Comparison of ENCODE assay signal across 28 cellular contexts in the genomic region with DNA sequence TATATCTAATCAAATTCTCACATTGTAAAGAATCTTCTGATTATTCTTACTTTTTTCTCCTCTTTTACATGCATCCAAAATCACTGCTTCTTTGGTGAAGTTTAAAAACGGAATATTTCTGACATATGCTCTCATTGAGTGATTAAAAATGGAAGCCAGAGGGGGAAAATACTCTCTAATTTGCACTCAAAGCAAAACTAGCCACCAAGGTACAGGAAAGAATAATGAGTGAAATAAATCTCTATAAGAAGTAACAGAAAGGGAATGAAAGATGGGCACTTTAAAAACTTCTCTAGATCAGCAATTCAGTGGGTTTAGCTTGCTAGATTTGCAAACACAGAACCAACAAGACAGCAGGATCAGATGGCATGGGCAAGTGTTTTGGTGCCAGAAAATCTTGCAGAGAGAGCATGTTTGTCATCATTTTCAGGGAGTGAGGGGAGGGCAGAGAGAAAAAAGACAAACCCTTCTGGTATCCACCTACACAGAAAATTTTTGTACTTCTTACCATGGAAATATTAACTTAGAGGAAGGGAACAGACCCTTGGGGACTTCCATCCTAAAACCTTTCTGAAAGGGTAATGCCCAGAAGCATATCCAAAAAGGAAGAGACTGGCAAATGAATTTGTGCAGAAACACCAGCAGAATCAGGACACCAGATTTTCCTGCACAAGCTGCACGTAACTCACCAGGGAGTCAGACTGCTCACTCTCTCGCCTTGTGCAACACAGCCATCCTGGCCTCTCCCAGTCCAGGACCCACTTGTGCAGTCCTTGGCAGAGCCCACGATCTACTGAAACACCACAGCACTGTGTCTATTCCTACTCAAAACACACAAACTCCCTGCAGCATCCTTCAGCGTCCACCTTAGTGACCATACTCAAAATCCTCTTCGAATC.
A peak's percentile ranks its signal among the peaks of the same experiment; 100 is the strongest.
DNase-seq lines count a peak whose midpoint lies in the region; ATAC-seq and TF ChIP-seq lines count a peak whose summit lies in the region.
"Had no signal": no experiment of that assay in that cellular context is flagged by ENCODE, and none has a peak within 500 bp of the region (broad histone marks: within the 10 kb centered on the region; RNA-seq: fewer than 3 reads in every experiment).

No MANE protein-coding gene starts in this region.

- no peak overlapping the region for H2BK120ac ChIP-seq in mesenchymal stem cell (ENCODE audit: low read depth, low read length)

- WGBS in mesenchymal stem cell: 94% methylated on average over 5 of the region's 6 CpGs

- H2AFZ ChIP-seq in KMS-11 (ENCODE audit: low read depth): no peak overlapping the region
- peak overlapping the region; percentile 36 for H2AFZ ChIP-seq in mesenchymal stem cell (ENCODE audit: low read depth, low read length)
- H2AFZ ChIP-seq: GM23248 had no signal

- H3K79me1 ChIP-seq in mesenchymal stem cell (replicated peaks; ENCODE audit: low read length, poor library complexity, severe bottlenecking): no peaks in the 10 kb centered on the region

- no peak overlapping the region for H2AK5ac ChIP-seq in mesenchymal stem cell (ENCODE audit: low read length, severe bottlenecking)

- intact Hi-C loops in activated CD4-positive, alpha-beta T cell treated with anti-CD3 and anti-CD28 coated beads, Interleukin-2, amount 10 ng/mL, durations not matched to agents 24 days and 14 days (cut with micrococcal nuclease): no loop called here
- intact Hi-C loops in activated CD4-positive, alpha-beta T cell treated with anti-CD3 and anti-CD28 coated beads for 36 hours (cut with DNase I, micrococcal nuclease): no loop called here
- intact Hi-C loops in activated T-helper 1 cell treated with anti-CD3 and anti-CD28 coated beads, Interleukin-12 subunit alpha, Interleukin-12 subunit beta, Interleukin-2, Interleukin-4 antibody, amounts not matched to agents 30 ng/mL and 10 ng/mL and 1 ng/mL, durations not matched to agents 14 hours and 24 hours and 36 hours (cut with micrococcal nuclease): loop anchor here (1.0 kb wide), 1 partner anchor 84 kb away; no protein-coding TSS in a partner anchor

- H3K27me3 ChIP-seq in KMS-11 (ENCODE audit: insufficient read depth, low read depth) (no peaks in the 10 kb centered on the region), mesenchymal stem cell (ENCODE audit: control insufficient read depth in 1 of 2, insufficient read depth in 1 of 2, low read length in 2 of 2) (no peaks in the 10 kb centered on the region)
- H3K27me3 ChIP-seq: body of pancreas, gastrocnemius medialis, transverse colon had no signal

- H3K14ac ChIP-seq in mesenchymal stem cell (ENCODE audit: low read length in 2 of 2): peak overlapping the region in 1 of 2 experiments; percentile 53

- H3K18ac ChIP-seq in mesenchymal stem cell (ENCODE audit: low read depth in 1 of 2, low read length in 2 of 2): no peak overlapping the region

- peak overlapping the region; percentile 23; the same call in 1 of the 2 replicates for H3K4me2 ChIP-seq in KMS-11
- no peak overlapping the region for H3K4me2 ChIP-seq in mesenchymal stem cell (ENCODE audit: low read length, poor library complexity, severe bottlenecking)

- H4K8ac ChIP-seq in mesenchymal stem cell (ENCODE audit: low read length): no peak overlapping the region

- H3K4me1 Mint-ChIP-seq in activated CD4-positive, alpha-beta T cell treated with anti-CD3 and anti-CD28 coated beads, Interleukin-2, amount 10 ng/mL, durations not matched to agents 24 days and 14 days: peaks cover 54% of the 10 kb centered on the region
- peaks cover 12% of the 10 kb centered on the region for H3K4me1 Mint-ChIP-seq in activated CD4-positive, alpha-beta T cell treated with anti-CD3 and anti-CD28 coated beads for 36 hours
- H3K4me1 Mint-ChIP-seq in activated T-helper 1 cell treated with anti-CD3 and anti-CD28 coated beads, Interleukin-12 subunit alpha, Interleukin-12 subunit beta, Interleukin-2, Interleukin-4 antibody, amounts not matched to agents 30 ng/mL and 10 ng/mL and 1 ng/mL, durations not matched to agents 14 hours and 24 hours and 36 hours (ENCODE audit: low read depth): peaks cover 65% of the 10 kb centered on the region

- peak overlapping the region; percentile 57 for H3K27ac Mint-ChIP-seq in activated CD4-positive, alpha-beta T cell treated with anti-CD3 and anti-CD28 coated beads, Interleukin-2, amount 10 ng/mL, durations not matched to agents 24 days and 14 days
- H3K27ac Mint-ChIP-seq in activated CD4-positive, alpha-beta T cell treated with anti-CD3 and anti-CD28 coated beads for 36 hours: no peak overlapping the region
- peak overlapping the region; percentile 21 for H3K27ac Mint-ChIP-seq in activated T-helper 1 cell treated with anti-CD3 and anti-CD28 coated beads, Interleukin-12 subunit alpha, Interleukin-12 subunit beta, Interleukin-2, Interleukin-4 antibody, amounts not matched to agents 30 ng/mL and 10 ng/mL and 1 ng/mL, durations not matched to agents 14 hours and 24 hours and 36 hours
- H3K27ac Mint-ChIP-seq: activated naive CD4-positive, alpha-beta T cell treated with anti-CD3 and anti-CD28 coated beads for 36 hours; CD4-positive, alpha-beta T cell; IgD-negative memory B cell; naive thymus-derived CD8-positive, alpha-beta T cell; stimulated activated memory B cell treated with anti-CD40 and anti-IgM and Interleukin-4, amounts not matched to agents 10 μg/mL and 1 μg/mL and 100 μg/mL, for 72 hours had no signal

- no peaks in the 10 kb centered on the region for H3K79me2 ChIP-seq in KMS-11 (ENCODE audit: insufficient read depth, low read depth)

- no peak for DNase-seq in activated CD4-positive, alpha-beta T cell treated with anti-CD3 and anti-CD28 coated beads, Interleukin-2, amount 10 ng/mL, durations not matched to agents 24 days and 14 days
- DNase-seq in activated CD4-positive, alpha-beta T cell treated with anti-CD3 and anti-CD28 coated beads for 36 hours: no peak
- DNase-seq in activated T-helper 1 cell treated with anti-CD3 and anti-CD28 coated beads, Interleukin-12 subunit alpha, Interleukin-12 subunit beta, Interleukin-2, Interleukin-4 antibody, amounts not matched to agents 30 ng/mL and 10 ng/mL and 1 ng/mL, durations not matched to agents 14 hours and 24 hours and 36 hours (ENCODE audit: low spot score): no peak
- DNase-seq in mesenchymal stem cell (no peak), A172 (ENCODE audit: low spot score) (no peak)
- DNase-seq: activated CD4-positive, alpha-beta T cell treated with anti-CD3 and anti-CD28 coated beads for 48 hours; activated naive CD4-positive, alpha-beta T cell treated with anti-CD3 and anti-CD28 coated beads for 36 hours; activated T-cell treated with anti-CD3 and anti-CD28 coated beads, Interleukin-2, amount 50 U/mL, for 48 hours; AML-193; body of pancreas; CD4-positive, alpha-beta T cell; gastrocnemius medialis; GM23248; lower lobe of right lung; naive thymus-derived CD8-positive, alpha-beta T cell; NCI-H1048; NCI-H524 treated with DMSO at 0.1 percent for 48 hours; Right ventricle myocardium superior; stimulated activated CD4-positive, alpha-beta T cell treated with anti-CD3 and anti-CD28 coated beads, Interleukin-15, amount 100 ng/mL, for 24 hours; stimulated activated CD4-positive, alpha-beta T cell treated with anti-CD3 and anti-CD28 coated beads, Interleukin-4, amount 100 ng/mL, for 4 hours; T1000; transverse colon; WERI-Rb-1 had no signal

- no peak overlapping the region for H2BK15ac ChIP-seq in mesenchymal stem cell (ENCODE audit: low read depth, poor library complexity, severe bottlenecking)

- no peak overlapping the region for H2BK12ac ChIP-seq in mesenchymal stem cell (ENCODE audit: low read length in 2 of 2)

- POLR2A ChIA-PET in activated CD4-positive, alpha-beta T cell treated with anti-CD3 and anti-CD28 coated beads for 36 hours (lab: Charles Lee): no interaction called here

- H3K36me3 ChIP-seq in KMS-11 (ENCODE audit: insufficient read depth) (no peaks in the 10 kb centered on the region), mesenchymal stem cell (ENCODE audit: control insufficient read depth in 1 of 2, insufficient read depth in 2 of 2, low read depth in 1 of 2, low read length in 2 of 2) (no peaks in the 10 kb centered on the region)
- H3K36me3 ChIP-seq: gastrocnemius medialis, lower lobe of right lung, transverse colon, WERI-Rb-1 had no signal

- CTCF ChIA-PET in activated CD4-positive, alpha-beta T cell treated with anti-CD3 and anti-CD28 coated beads for 36 hours (lab: Charles Lee): interaction anchor here (0.6 to 1.2 kb wide), 2 partner anchors 407 to 491 kb away, joined by 3 to 4 read pairs; no protein-coding TSS in a partner anchor

- no peak for TF ChIP-seq POLR2A in GM18505 (IDR thresholded peaks at IDR 0.05; ENCODE audit: borderline replicate concordance, extremely low read depth, insufficient read depth, insufficient read length)

- no peak overlapping the region for H2BK5ac ChIP-seq in mesenchymal stem cell (ENCODE audit: low read depth, low read length, poor library complexity, severe bottlenecking)

- H4K20me1 ChIP-seq in KMS-11 (ENCODE audit: insufficient read depth): no peaks in the 10 kb centered on the region

- H3K4me3 ChIP-seq in KMS-11 (IDR thresholded peaks at IDR 0.05; ENCODE audit: insufficient read depth, low read depth, low read length) (no peak overlapping the region), mesenchymal stem cell (ENCODE audit: insufficient read depth in 1 of 2, low read depth in 1 of 2, low read length in 2 of 2) (no peak overlapping the region)
- H3K4me3 ChIP-seq: body of pancreas, gastrocnemius medialis, GM23248, lower lobe of right lung, transverse colon had no signal

- TF ChIP-seq CTCF in KMS-11 (conservative IDR thresholded peaks at IDR 0.05; ENCODE audit: low read depth, low read length): no peak

- no peak overlapping the region for H3K27ac ChIP-seq in KMS-11
- H3K27ac ChIP-seq in mesenchymal stem cell (ENCODE audit: low read length, poor library complexity, severe bottlenecking): no peak overlapping the region
- H3K27ac ChIP-seq: body of pancreas, gastrocnemius medialis, GM23248, lower lobe of right lung, transverse colon, WERI-Rb-1 had no signal

- no peaks in the 10 kb centered on the region for H3K27me3 Mint-ChIP-seq in activated CD4-positive, alpha-beta T cell treated with anti-CD3 and anti-CD28 coated beads, Interleukin-2, amount 10 ng/mL, durations not matched to agents 24 days and 14 days
- H3K27me3 Mint-ChIP-seq in activated CD4-positive, alpha-beta T cell treated with anti-CD3 and anti-CD28 coated beads for 36 hours: peaks cover 9% of the 10 kb centered on the region
- no peaks in the 10 kb centered on the region for H3K27me3 Mint-ChIP-seq in activated T-helper 1 cell treated with anti-CD3 and anti-CD28 coated beads, Interleukin-12 subunit alpha, Interleukin-12 subunit beta, Interleukin-2, Interleukin-4 antibody, amounts not matched to agents 30 ng/mL and 10 ng/mL and 1 ng/mL, durations not matched to agents 14 hours and 24 hours and 36 hours (ENCODE audit: insufficient read depth)
- H3K27me3 Mint-ChIP-seq: CD4-positive, alpha-beta T cell; stimulated activated memory B cell treated with anti-CD40 and anti-IgM and Interleukin-4, amounts not matched to agents 10 μg/mL and 1 μg/mL and 100 μg/mL, for 72 hours had no signal

- peaks cover 25% of the 10 kb centered on the region for H3K4me1 ChIP-seq in KMS-11 (ENCODE audit: low read depth, poor library complexity, severe bottlenecking)
- no peaks in the 10 kb centered on the region for H3K4me1 ChIP-seq in mesenchymal stem cell (ENCODE audit: control insufficient read depth, insufficient read depth, low read depth, low read length)
- H3K4me1 ChIP-seq: body of pancreas had no signal

- peaks cover 6% of the 10 kb centered on the region for H3K36me3 Mint-ChIP-seq in activated CD4-positive, alpha-beta T cell treated with anti-CD3 and anti-CD28 coated beads, Interleukin-2, amount 10 ng/mL, durations not matched to agents 24 days and 14 days (ENCODE audit: low read depth)
- H3K36me3 Mint-ChIP-seq in activated CD4-positive, alpha-beta T cell treated with anti-CD3 and anti-CD28 coated beads for 36 hours (ENCODE audit: low read depth): no peaks in the 10 kb centered on the region
- H3K36me3 Mint-ChIP-seq in activated T-helper 1 cell treated with anti-CD3 and anti-CD28 coated beads, Interleukin-12 subunit alpha, Interleukin-12 subunit beta, Interleukin-2, Interleukin-4 antibody, amounts not matched to agents 30 ng/mL and 10 ng/mL and 1 ng/mL, durations not matched to agents 14 hours and 24 hours and 36 hours (ENCODE audit: low read depth): peaks cover 30% of the 10 kb centered on the region
- H3K36me3 Mint-ChIP-seq: IgD-negative memory B cell; naive thymus-derived CD8-positive, alpha-beta T cell; stimulated activated memory B cell treated with anti-CD40 and anti-IgM and Interleukin-4, amounts not matched to agents 10 μg/mL and 1 μg/mL and 100 μg/mL, for 72 hours had no signal

- no peak overlapping the region for H3K9ac ChIP-seq in KMS-11
- H3K9ac ChIP-seq in mesenchymal stem cell (ENCODE audit: low read length): no peak overlapping the region
- H3K9ac ChIP-seq: GM23248 had no signal

- H4K91ac ChIP-seq in mesenchymal stem cell (ENCODE audit: low read length): no peak overlapping the region

- H3K4ac ChIP-seq in mesenchymal stem cell (ENCODE audit: low read depth in 1 of 2, low read length in 2 of 2): no peak overlapping the region

- peak overlapping the region; percentile 2 for H3K4me3 Mint-ChIP-seq in activated CD4-positive, alpha-beta T cell treated with anti-CD3 and anti-CD28 coated beads, Interleukin-2, amount 10 ng/mL, durations not matched to agents 24 days and 14 days
- no peak overlapping the region for H3K4me3 Mint-ChIP-seq in activated CD4-positive, alpha-beta T cell treated with anti-CD3 and anti-CD28 coated beads for 36 hours
- H3K4me3 Mint-ChIP-seq in activated T-helper 1 cell treated with anti-CD3 and anti-CD28 coated beads, Interleukin-12 subunit alpha, Interleukin-12 subunit beta, Interleukin-2, Interleukin-4 antibody, amounts not matched to agents 30 ng/mL and 10 ng/mL and 1 ng/mL, durations not matched to agents 14 hours and 24 hours and 36 hours: peak overlapping the region; percentile 4
- H3K4me3 Mint-ChIP-seq: activated naive CD4-positive, alpha-beta T cell treated with anti-CD3 and anti-CD28 coated beads for 36 hours; CD4-positive, alpha-beta T cell; IgD-negative memory B cell; naive thymus-derived CD8-positive, alpha-beta T cell; stimulated activated memory B cell treated with anti-CD40 and anti-IgM and Interleukin-4, amounts not matched to agents 10 μg/mL and 1 μg/mL and 100 μg/mL, for 72 hours had no signal

- no peaks in the 10 kb centered on the region for H3K9me3 ChIP-seq in mesenchymal stem cell (ENCODE audit: control insufficient read depth, low read length)
- H3K9me3 ChIP-seq: body of pancreas, gastrocnemius medialis, lower lobe of right lung, transverse colon had no signal

- H3K23ac ChIP-seq in mesenchymal stem cell (ENCODE audit: low read length in 2 of 2): no peak overlapping the region

- H3K9me3 Mint-ChIP-seq in activated CD4-positive, alpha-beta T cell treated with anti-CD3 and anti-CD28 coated beads, Interleukin-2, amount 10 ng/mL, durations not matched to agents 24 days and 14 days: peaks cover 30% of the 10 kb centered on the region
- no peaks in the 10 kb centered on the region for H3K9me3 Mint-ChIP-seq in activated CD4-positive, alpha-beta T cell treated with anti-CD3 and anti-CD28 coated beads for 36 hours (ENCODE audit: low read depth)
- H3K9me3 Mint-ChIP-seq in activated T-helper 1 cell treated with anti-CD3 and anti-CD28 coated beads, Interleukin-12 subunit alpha, Interleukin-12 subunit beta, Interleukin-2, Interleukin-4 antibody, amounts not matched to agents 30 ng/mL and 10 ng/mL and 1 ng/mL, durations not matched to agents 14 hours and 24 hours and 36 hours: peaks cover 7% of the 10 kb centered on the region
- H3K9me3 Mint-ChIP-seq: activated naive CD4-positive, alpha-beta T cell treated with anti-CD3 and anti-CD28 coated beads for 36 hours; CD4-positive, alpha-beta T cell; naive thymus-derived CD8-positive, alpha-beta T cell; stimulated activated memory B cell treated with anti-CD40 and anti-IgM and Interleukin-4, amounts not matched to agents 10 μg/mL and 1 μg/mL and 100 μg/mL, for 72 hours had no signal

- no peak for ATAC-seq in activated CD4-positive, alpha-beta T cell treated with anti-CD3 and anti-CD28 coated beads for 36 hours
- ATAC-seq in GM21619 (IDR thresholded peaks at IDR 0.05; ENCODE audit: unreplicated experiment) (no peak), GM18505 (IDR thresholded peaks at IDR 0.05; ENCODE audit: unreplicated experiment) (no peak)
- ATAC-seq: body of pancreas; gastrocnemius medialis; lower lobe of right lung; naive thymus-derived CD8-positive, alpha-beta T cell; stimulated activated memory B cell treated with anti-CD40 and anti-IgM and Interleukin-4, amounts not matched to agents 10 μg/mL and 1 μg/mL and 100 μg/mL, for 72 hours had no signal
